Comparison of ENCODE assay signal across 10 cellular contexts in genomic region chr5:120139039-120139438, GRCh38.
DNase-seq lines count a peak whose midpoint lies in the region; ATAC-seq and TF ChIP-seq lines count a peak whose summit lies in the region.
"Had no signal": no experiment of that assay in that cellular context is flagged by ENCODE, and none has a peak within 500 bp of the region (broad histone marks: within the 10 kb centered on the region; RNA-seq: fewer than 3 reads in every experiment).

No MANE protein-coding gene starts in this region.

- no peak for ATAC-seq in foreskin keratinocyte
- no peak for ATAC-seq in GM21786 (IDR thresholded peaks at IDR 0.05; ENCODE audit: unreplicated experiment)
- ATAC-seq: activated T-cell treated with anti-CD3 and anti-CD28 coated beads, Interleukin-2, amount 50 U/mL, for 72 hours had no signal

- DNase-seq in GF-D8 (lab: John Stamatoyannopoulos, UW) (peak; percentile 45), SK-MEL-5 (ENCODE audit: low read depth, low spot score) (peak; percentile 70), foreskin keratinocyte (peak; percentile 70 to 86), renal cortical epithelial cell (ENCODE audit: low read depth) (peak; percentile 99), NCI-H748 (lab: John Stamatoyannopoulos, UW; ENCODE audit: unreplicated experiment) (no peak), mesenteric fat pad (ENCODE audit: low spot score) (no peak), RPMI8226 (no peak)
- DNase-seq: activated T-cell treated with anti-CD3 and anti-CD28 coated beads, Interleukin-2, amount 50 U/mL, for 72 hours; NCI-H82 had no signal

- H3K27ac ChIP-seq in foreskin keratinocyte = no peak overlapping the region

- H3K27me3 ChIP-seq in foreskin keratinocyte = no peaks in the 10 kb centered on the region

- no peak for TF ChIP-seq CTCF in foreskin keratinocyte (conservative IDR thresholded peaks at IDR 0.05)

- H3K4me1 ChIP-seq in foreskin keratinocyte = no peaks in the 10 kb centered on the region

- in situ Hi-C loops in SK-MEL-5 (cut with HindIII; ENCODE audit: low pct_unique_long_range_greater_than_20kb, low sequenced_read_pairs) = no loop called here

Comparison
In these comparisons a context has a peak if more than half of its experiments do, and no peak if none do; other contexts are left out.
1. DNase-seq: peak in GF-D8 (single experiment), SK-MEL-5 (single experiment), foreskin keratinocyte (2 of 2) and renal cortical epithelial cell (single experiment); none in NCI-H748 (single experiment), mesenteric fat pad (single experiment) and RPMI8226 (single experiment).